ENCODE assay signal across 27 cellular contexts in the genomic region with DNA sequence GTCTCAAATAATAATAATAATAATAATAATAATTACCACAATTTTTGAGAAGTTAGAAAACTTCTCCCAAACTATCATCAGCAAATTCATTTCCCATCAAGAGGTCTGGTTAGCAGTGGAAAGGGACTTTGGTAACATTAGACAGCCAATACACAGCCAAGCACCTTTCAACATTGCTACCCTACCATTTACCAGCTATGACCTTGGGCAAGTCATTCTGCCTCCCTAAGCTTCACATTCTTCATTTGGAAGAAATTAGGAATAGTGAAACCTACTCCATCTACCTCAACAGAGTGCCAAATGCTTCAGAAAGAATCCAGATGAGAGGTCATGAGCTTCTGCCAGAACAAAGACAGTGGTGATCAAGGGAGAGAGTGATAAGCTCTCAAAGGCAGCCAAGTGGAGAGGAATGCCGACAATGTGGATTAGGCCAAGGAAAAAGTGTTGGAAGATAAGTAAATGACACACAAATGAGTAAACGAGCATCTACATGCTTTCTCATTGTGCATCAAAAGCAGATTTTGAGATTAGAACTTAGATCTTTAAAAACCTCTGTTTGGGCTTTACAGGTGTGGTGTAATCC. TPM values are rescaled to one million over a fixed set of nuclear protein-coding genes. Genes with fewer than 3 reads are reported as not detected.
A peak's percentile ranks its signal among the peaks of the same experiment; 100 is the strongest.
DNase-seq lines count a peak whose midpoint lies in the region; ATAC-seq and TF ChIP-seq lines count a peak whose summit lies in the region.
"Had no signal": no experiment of that assay in that cellular context is flagged by ENCODE, and none has a peak within 500 bp of the region (broad histone marks: within the 10 kb centered on the region; RNA-seq: fewer than 3 reads in every experiment).

No MANE protein-coding gene starts in this region.

- no peak overlapping the region for H2BK15ac ChIP-seq in IMR-90 (ENCODE audit: low read depth, low read length)

- H3K4me2 ChIP-seq in IMR-90 (ENCODE audit: low read depth, low read length), result no peak overlapping the region
- H3K4me2 ChIP-seq: GM23338 had no signal

- POLR2A ChIA-PET in IMR-90 (lab: Charles Lee; ENCODE audit: unreplicated experiment), result no interaction called here

- H3K79me1 ChIP-seq in IMR-90 (ENCODE audit: low read depth in 1 of 2, low read length in 2 of 2), result no peaks in the 10 kb centered on the region

- no peak overlapping the region for H3K9ac ChIP-seq in IMR-90 (ENCODE audit: low read depth, low read length)

- 0 out of 2 replicates have a peak overlapping the region, but pooled peaks have one; percentile 11 for H3K23ac ChIP-seq in IMR-90 (ENCODE audit: low read depth, low read length)

- no peak overlapping the region for H2BK120ac ChIP-seq in IMR-90 (ENCODE audit: low read depth, low read length)

- CTCF ChIA-PET in IMR-90 (lab: Yijun Ruan, JAX), result no interaction called here

- no peak for TF ChIP-seq POLR2A in IMR-90 (IDR thresholded peaks at IDR 0.05; ENCODE audit: low read depth, low read length)

- no peak for TF ChIP-seq RAD21 in IMR-90 (IDR thresholded peaks at IDR 0.05; ENCODE audit: low read length)

- H3K4me1 ChIP-seq in IMR-90 (ENCODE audit: control insufficient read depth, insufficient read depth, low read length), result no peaks in the 10 kb centered on the region
- H3K4me1 ChIP-seq: left lung, sigmoid colon had no signal

- no peak overlapping the region for H4K5ac ChIP-seq in IMR-90 (ENCODE audit: low read depth, low read length)

- H3K9me3 ChIP-seq in IMR-90 (ENCODE audit: control insufficient read depth, insufficient read depth, low read length) (no peaks in the 10 kb centered on the region), WERI-Rb-1 (ENCODE audit: severe bottlenecking) (no peaks in the 10 kb centered on the region)
- H3K9me3 ChIP-seq: left lung, neutrophil, sigmoid colon had no signal

- no peak overlapping the region for H4K91ac ChIP-seq in IMR-90 (ENCODE audit: insufficient read depth, low read depth, low read length)

- no peak for ATAC-seq in IMR-90 (ENCODE audit: low read depth)
- ATAC-seq: effector memory CD8-positive, alpha-beta T cell; GM23338; left lung; stimulated activated effector memory CD8-positive, alpha-beta T cell treated with anti-CD3 and anti-CD28 coated beads, Interleukin-12 subunit alpha, Interleukin-12 subunit beta, amount 100 ng/mL, for 72 hours had no signal

- H3K27me3 ChIP-seq in IMR-90 (ENCODE audit: control insufficient read depth, insufficient read depth, low read length) (peaks cover 2% of the 10 kb centered on the region), WERI-Rb-1 (ENCODE audit: insufficient read depth, low read depth, severe bottlenecking) (no peaks in the 10 kb centered on the region)
- H3K27me3 ChIP-seq: left lung, neutrophil, sigmoid colon had no signal

- no peak overlapping the region for H2AK5ac ChIP-seq in IMR-90 (ENCODE audit: low read depth, low read length)

- H3K9me1 ChIP-seq in IMR-90 (ENCODE audit: insufficient read depth, low read length), result no peaks in the 10 kb centered on the region

- no peak overlapping the region for H3K4me3 ChIP-seq in IMR-90 (ENCODE audit: insufficient read depth, low read depth, low read length)
- H3K4me3 ChIP-seq in fibroblast of pulmonary artery (replicated peaks; ENCODE audit: low read depth, low read length), result no peak overlapping the region
- no peak overlapping the region for H3K4me3 ChIP-seq in WERI-Rb-1 (ENCODE audit: low read depth, low read length)
- H3K4me3 ChIP-seq: cardiac muscle cell, coronary artery, GM23338, left lung, sigmoid colon had no signal

- DNase-seq in IMR-90 (no peak), fibroblast of pulmonary artery (ENCODE audit: low read depth) (peak; percentile 19), iris pigment epithelial cell (ENCODE audit: low read depth) (peak; percentile 12), WERI-Rb-1 (no peak), iPS-NIHi11 (ENCODE audit: low spot score) (no peak), GM10266 (ENCODE audit: extremely low spot score) (no peak)
- DNase-seq in stimulated activated CD4-positive, alpha-beta T cell treated with anti-CD3 and anti-CD28 coated beads, Interleukin-4, amount 100 ng/mL, for 4 hours, result no peak
- DNase-seq: activated B cell treated with CpG ODN at 0.5 μM for 24 hours; activated CD4-positive, alpha-beta T cell treated with anti-CD3 and anti-CD28 coated beads, Interleukin-2, amount 10 ng/mL, durations not matched to agents 7 days and 5 days; activated effector memory CD4-positive, alpha-beta T cell treated with anti-CD3 and anti-CD28 coated beads, Interleukin-2, amount 50 U/mL, for 16 hours; aorta; COR-L47; effector memory CD8-positive, alpha-beta T cell; foreskin melanocyte; GF-D8; left lung; NCI-H146; NCI-H2107; NCI-H748 treated with DMSO at 0.1 percent for 48 hours; posterior cingulate gyrus; sigmoid colon had no signal

- in situ Hi-C loops in IMR-90 (cut with MboI; ENCODE audit: low sequenced_read_pairs), result no loop called here

- no peak overlapping the region for H3K27ac ChIP-seq in IMR-90 (ENCODE audit: insufficient read depth, low read length)
- H3K27ac ChIP-seq in WERI-Rb-1, result no peak overlapping the region
- H3K27ac ChIP-seq: C4-2B, cardiac muscle cell, coronary artery, left lung, neutrophil, sigmoid colon had no signal

- H2BK20ac ChIP-seq in IMR-90 (ENCODE audit: low read depth, low read length), result no peak overlapping the region

- WGBS in IMR-90 (ENCODE audit: extremely low coverage in 2 of 2, insufficient read length in 1 of 2), 2 experiments, result no CpG with 5 or more reads among the region's 2 CpGs

- no peak overlapping the region for H3K56ac ChIP-seq in IMR-90 (ENCODE audit: extremely low read depth, insufficient read depth, low read length)

- no peak overlapping the region for H3K18ac ChIP-seq in IMR-90 (ENCODE audit: low read depth, low read length)

- no peak overlapping the region for H3K14ac ChIP-seq in IMR-90 (replicated peaks; ENCODE audit: low read depth, low read length)

- dilution Hi-C loops in IMR-90 (cut with HindIII; ENCODE audit: low sequenced_read_pairs, unreplicated experiment), result no loop called here

- intact Hi-C loops in IMR-90 (cut with micrococcal nuclease), result no loop called here

- no peak overlapping the region for H4K8ac ChIP-seq in IMR-90 (ENCODE audit: low read depth in 2 of 2, low read length in 2 of 2)

- no peaks in the 10 kb centered on the region for H3K36me3 ChIP-seq in IMR-90 (ENCODE audit: control insufficient read depth, insufficient read depth, low read length)
- H3K36me3 ChIP-seq in WERI-Rb-1, result no peaks in the 10 kb centered on the region
- H3K36me3 ChIP-seq: cardiac muscle cell, left lung, neutrophil, sigmoid colon had no signal

- no peaks in the 10 kb centered on the region for H4K20me1 ChIP-seq in IMR-90 (ENCODE audit: insufficient read depth, low read length)

- TF ChIP-seq CTCF in IMR-90 (conservative IDR thresholded peaks at IDR 0.05; ENCODE audit: low read depth, low read length) (no peak), fibroblast of pulmonary artery (IDR thresholded peaks at IDR 0.05; ENCODE audit: low read length, missing control alignments) (no peak), WERI-Rb-1 (IDR thresholded peaks at IDR 0.05; ENCODE audit: low read depth, low read length) (no peak), GM10266 (IDR thresholded peaks at IDR 0.05; ENCODE audit: control insufficient read depth, insufficient read depth, low read depth, missing control alignments) (no peak)

- H2BK5ac ChIP-seq in IMR-90 (ENCODE audit: low read depth, low read length, poor library complexity, severe bottlenecking), result no peak overlapping the region

- H3K4ac ChIP-seq in IMR-90 (ENCODE audit: low read depth, low read length), result no peak overlapping the region

- H2AFZ ChIP-seq in IMR-90 (replicated peaks; ENCODE audit: low read length, poor library complexity), result no peak overlapping the region
- H2AFZ ChIP-seq: GM23338 had no signal

- H2AK9ac ChIP-seq in IMR-90 (replicated peaks; ENCODE audit: low read depth, low read length, poor library complexity), result no peak overlapping the region

- BruUV-seq in IMR-90 (replicated peaks; lab: Mats Ljungman, UMichigan), result no TSS peak

TF ChIP-seq in IMR-90, 13 proteins besides CTCF, POLR2A, EP300 and RAD21:
- TF ChIP-seq, protein P1, sequence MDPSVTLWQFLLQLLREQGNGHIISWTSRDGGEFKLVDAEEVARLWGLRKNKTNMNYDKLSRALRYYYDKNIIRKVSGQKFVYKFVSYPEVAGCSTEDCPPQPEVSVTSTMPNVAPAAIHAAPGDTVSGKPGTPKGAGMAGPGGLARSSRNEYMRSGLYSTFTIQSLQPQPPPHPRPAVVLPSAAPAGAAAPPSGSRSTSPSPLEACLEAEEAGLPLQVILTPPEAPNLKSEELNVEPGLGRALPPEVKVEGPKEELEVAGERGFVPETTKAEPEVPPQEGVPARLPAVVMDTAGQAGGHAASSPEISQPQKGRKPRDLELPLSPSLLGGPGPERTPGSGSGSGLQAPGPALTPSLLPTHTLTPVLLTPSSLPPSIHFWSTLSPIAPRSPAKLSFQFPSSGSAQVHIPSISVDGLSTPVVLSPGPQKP (IDR thresholded peaks at IDR 0.05; ENCODE audit: borderline replicate concordance, low read depth, low read length), result no peak
- TF ChIP-seq MAFK (IDR thresholded peaks at IDR 0.05; ENCODE audit: low read depth, low read length) (no peak), NFE2L2 (IDR thresholded peaks at IDR 0.05; ENCODE audit: low read depth, low read length) (no peak)

RNA-seq across cellular contexts. Expression of a gene that starts 42.9 kb away (rescaled TPM):
- 111 and 130 TPM in 2 replicates for total RNA-seq in IMR-90 (2012; rRNA removed)
- 16.0 and 17.6 TPM in 2 replicates for polyA plus RNA-seq in IMR-90 (2012; rRNA removed)
- polyA plus RNA-seq in IMR-90 (2012; cell fraction: cytosol; rRNA removed), result 7.4 and 10.6 TPM in 2 replicates
- 35.2 and 36.9 TPM in 2 replicates for polyA plus RNA-seq in IMR-90 (2012; cell fraction: nucleus; rRNA removed; ENCODE audit: low replicate concordance)

Comparison
In these comparisons a context has a peak if more than half of its experiments do, and no peak if none do; other contexts are left out.
1. DNase-seq: peak in fibroblast of pulmonary artery (single experiment) and iris pigment epithelial cell (single experiment); none in IMR-90 (single experiment), stimulated activated CD4-positive, alpha-beta T cell treated with anti-CD3 and anti-CD28 coated beads, Interleukin-4, amount 100 ng/mL, for 4 hours (0 of 2), WERI-Rb-1 (single experiment), iPS-NIHi11 (single experiment) and GM10266 (single experiment).